ENCODE assay signal across 8 cellular contexts in the genomic region with DNA sequence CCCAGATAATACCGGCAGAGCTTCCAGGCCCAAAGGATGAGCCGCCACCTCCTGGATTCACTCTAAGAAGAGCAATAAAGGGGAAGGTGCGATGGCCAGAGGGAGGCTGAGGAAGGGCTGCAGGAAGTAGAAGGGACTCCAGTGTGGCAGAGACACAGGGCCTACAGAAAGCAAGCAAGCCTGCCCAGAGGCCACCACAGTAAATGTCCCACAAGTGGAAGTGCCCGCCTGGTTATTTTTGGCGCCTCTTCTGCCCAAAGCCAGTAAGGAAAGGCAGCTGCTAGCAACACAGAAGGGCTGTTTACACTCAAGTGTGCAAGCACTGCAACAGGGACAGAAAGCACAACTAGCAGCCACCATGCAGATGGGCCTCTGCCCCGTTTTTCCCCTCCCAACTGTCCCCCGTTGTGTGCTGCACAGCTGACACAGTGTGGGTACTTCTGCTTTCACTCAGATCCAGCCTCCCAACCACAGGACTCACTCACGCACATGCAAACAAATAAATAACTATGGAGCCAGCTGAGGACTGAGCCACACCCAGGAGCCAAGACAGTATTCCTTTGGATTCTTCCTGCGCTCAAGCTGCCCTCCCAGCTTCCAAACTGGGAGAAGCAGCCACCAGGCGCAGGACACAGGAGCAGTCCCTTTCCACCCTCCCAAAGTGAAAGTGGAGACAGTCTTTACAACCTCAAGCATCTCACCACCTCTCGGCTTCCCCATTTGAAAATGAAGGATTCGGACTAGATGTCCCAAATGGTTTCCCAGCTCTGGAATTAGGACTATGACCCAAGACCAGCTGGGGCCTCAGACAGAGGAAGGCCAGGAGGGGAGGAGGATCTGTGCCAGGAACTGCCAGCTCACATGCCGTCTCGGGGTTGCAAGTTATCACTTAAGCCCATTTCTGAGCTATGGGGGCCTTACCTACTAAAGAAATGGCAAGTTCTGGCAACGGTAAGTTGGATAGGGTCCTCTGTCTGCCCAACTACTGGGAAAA. TPM values are rescaled to one million over a fixed set of nuclear protein-coding genes. Genes with fewer than 3 reads are reported as not detected.
DNase-seq lines count a peak whose midpoint lies in the region; ATAC-seq and TF ChIP-seq lines count a peak whose summit lies in the region.

No MANE protein-coding gene starts in this region.

- H3K4me3 ChIP-seq in SJSA1 (0 out of 2 replicates have a peak overlapping the region, but pooled peaks have one; percentile 3), mucosa of stomach (ENCODE audit: low read length) (no peak overlapping the region), vagina (peak overlapping the region; percentile 30 to 36)

- peaks cover 92% of the 10 kb centered on the region for H3K4me1 ChIP-seq in SJSA1 (replicated peaks)
- H3K4me1 ChIP-seq in mucosa of stomach (ENCODE audit: control insufficient read depth, insufficient read depth, low read length), result peaks cover 95% of the 10 kb centered on the region
- H3K4me1 ChIP-seq in vagina, result peaks cover 99% of the 10 kb centered on the region

- peaks cover 79% of the 10 kb centered on the region for H3K36me3 Mint-ChIP-seq in activated T-cell treated with anti-CD3 and anti-CD28 coated beads, Interleukin-2, amount 50 U/mL, for 24 hours (ENCODE audit: low read depth)

- H3K4me3 Mint-ChIP-seq in activated T-cell treated with anti-CD3 and anti-CD28 coated beads, Interleukin-2, amount 50 U/mL, for 24 hours, result peak overlapping the region; percentile 90

- no peaks in the 10 kb centered on the region for H3K27me3 ChIP-seq in SJSA1 (replicated peaks)
- no peaks in the 10 kb centered on the region for H3K27me3 ChIP-seq in mucosa of stomach (ENCODE audit: control insufficient read depth, insufficient read depth, low read length)
- H3K27me3 ChIP-seq in vagina, result no peaks in the 10 kb centered on the region

- H3K27ac ChIP-seq in SJSA1 (peak overlapping the region; percentile 59), vagina (peak overlapping the region; percentile 98)

- peak; percentile 43 for ATAC-seq in HG02938 (IDR thresholded peaks at IDR 0.05; ENCODE audit: unreplicated experiment)
- no peak for ATAC-seq in GM19397 (IDR thresholded peaks at IDR 0.05; ENCODE audit: unreplicated experiment)

- H3K9me3 ChIP-seq in SJSA1 (replicated peaks), result no peaks in the 10 kb centered on the region
- H3K9me3 ChIP-seq in mucosa of stomach (ENCODE audit: control insufficient read depth, low read length), result no peaks in the 10 kb centered on the region
- H3K9me3 ChIP-seq in vagina, result no peaks in the 10 kb centered on the region

- peak; percentile 71 for DNase-seq in activated T-cell treated with anti-CD3 and anti-CD28 coated beads, Interleukin-2, amount 50 U/mL, for 24 hours
- DNase-seq in activated T-cell treated with anti-CD3 and anti-CD28 coated beads, Interleukin-2, amount 50 U/mL, for 1 hour, result no peak
- DNase-seq in SJSA1 (ENCODE audit: low read depth in 1 of 2, low spot score in 2 of 2) (peak; percentile 64 to 67), dermis blood vessel endothelial cell (peak; percentile 57), vagina (ENCODE audit: extremely low spot score in 2 of 2) (no peak)

- peaks cover 15% of the 10 kb centered on the region for H3K36me3 ChIP-seq in SJSA1
- no peaks in the 10 kb centered on the region for H3K36me3 ChIP-seq in mucosa of stomach (ENCODE audit: control insufficient read depth, insufficient read depth, low read length)
- H3K36me3 ChIP-seq in vagina, result no peaks in the 10 kb centered on the region

- intact Hi-C loops in vagina (cut with DNase I), result no loop called here

- H3K9ac ChIP-seq in mucosa of stomach (ENCODE audit: low read length), result peak overlapping the region; percentile 46

- H3K27ac Mint-ChIP-seq in activated T-cell treated with anti-CD3 and anti-CD28 coated beads, Interleukin-2, amount 50 U/mL, for 24 hours, result peak overlapping the region; percentile 97

- no peaks in the 10 kb centered on the region for H3K27me3 Mint-ChIP-seq in activated T-cell treated with anti-CD3 and anti-CD28 coated beads, Interleukin-2, amount 50 U/mL, for 24 hours

- TF ChIP-seq POLR2A in vagina (IDR thresholded peaks at IDR 0.05), result no peak

- no peak for TF ChIP-seq CTCF in vagina (IDR thresholded peaks at IDR 0.05)

- H3K9me3 Mint-ChIP-seq in activated T-cell treated with anti-CD3 and anti-CD28 coated beads, Interleukin-2, amount 50 U/mL, for 24 hours, result no peaks in the 10 kb centered on the region

- peaks cover 90% of the 10 kb centered on the region for H3K4me1 Mint-ChIP-seq in activated T-cell treated with anti-CD3 and anti-CD28 coated beads, Interleukin-2, amount 50 U/mL, for 24 hours (ENCODE audit: low read depth)

RNA-seq across cellular contexts. Expression of a gene that starts 40.0 kb away (rescaled TPM):
- 16.7 and 21.6 TPM in 2 replicates for total RNA-seq in SJSA1 (2014; rRNA removed; shearing (Covaris generic))
- total RNA-seq in dermis blood vessel endothelial cell (15.7 and 38.0 TPM in 2 replicates), vagina (35.4 TPM)

Comparison
In these comparisons a context has a peak if more than half of its experiments do, and no peak if none do; other contexts are left out.
1. DNase-seq: peak in activated T-cell treated with anti-CD3 and anti-CD28 coated beads, Interleukin-2, amount 50 U/mL, for 24 hours (single experiment), SJSA1 (2 of 2) and dermis blood vessel endothelial cell (single experiment); none in activated T-cell treated with anti-CD3 and anti-CD28 coated beads, Interleukin-2, amount 50 U/mL, for 1 hour (single experiment) and vagina (0 of 2).